In genomic region chr4:60846678-60847077, GRCh38 we compare ENCODE assay signal across 3 cellular contexts.
TF ChIP-seq lines count a peak whose summit lies in the region.

No MANE protein-coding gene starts in this region.

TF ChIP-seq in HepG2, 621 proteins besides CTCF, POLR2A, EP300 and RAD21 (continues in another document):
- no peak for TF ChIP-seq HIC2 (CRISPR knock-in tag; IDR thresholded peaks at IDR 0.05; ENCODE audit: low read depth)
- TF ChIP-seq ZNF597 (CRISPR knock-in tag; IDR thresholded peaks at IDR 0.05), result no peak
- no peak for TF ChIP-seq ZBTB37 (CRISPR knock-in tag; IDR thresholded peaks at IDR 0.05)
- TF ChIP-seq MAFK (conservative IDR thresholded peaks at IDR 0.05 in 1 of 2, IDR thresholded peaks at IDR 0.05 in 1 of 2; ENCODE audit: low read length in 2 of 2), result peak in 1 of 2 experiments; percentile 74; a peak in 3 of 4 replicates
- TF ChIP-seq MAFF (IDR thresholded peaks at IDR 0.05; ENCODE audit: low read depth, low read length), result peak; percentile 48; the same call in 1 of the 2 replicates
- no peak for TF ChIP-seq ZNF775 (CRISPR knock-in tag; IDR thresholded peaks at IDR 0.05; ENCODE audit: borderline replicate concordance)
- no peak for TF ChIP-seq EEA1 (CRISPR knock-in tag; IDR thresholded peaks at IDR 0.05; ENCODE audit: borderline replicate concordance)
- no peak for TF ChIP-seq SMARCC2 (IDR thresholded peaks at IDR 0.05)
- TF ChIP-seq TRIM24 (CRISPR knock-in tag; IDR thresholded peaks at IDR 0.05), result no peak

TF ChIP-seq in GM23338, 12 proteins besides CTCF, POLR2A, EP300 and RAD21:
- TF ChIP-seq EZH2 (IDR thresholded peaks at IDR 0.05; ENCODE audit: low read depth, unreplicated experiment) (no peak), ZNF462 (CRISPR knock-in tag; IDR thresholded peaks at IDR 0.05) (no peak), JUNB (IDR thresholded peaks at IDR 0.05; ENCODE audit: unreplicated experiment) (no peak), ETS1 (IDR thresholded peaks at IDR 0.05) (no peak), STAT1 (IDR thresholded peaks at IDR 0.05; ENCODE audit: unreplicated experiment) (no peak), EZH2phosphoT487 (IDR thresholded peaks at IDR 0.05; ENCODE audit: unreplicated experiment) (no peak)

TF ChIP-seq in K562, 482 proteins besides CTCF, POLR2A, EP300 and RAD21 (continued from another document):
- TF ChIP-seq RCOR1 (IDR thresholded peaks at IDR 0.05; ENCODE audit: borderline replicate concordance in 1 of 2, low read depth in 2 of 2, low read length in 2 of 2), result no peak
TF ChIP-seq in K562: peak in this region for 1.
